16 cellular contexts compared by ENCODE assay signal in the genomic region with DNA sequence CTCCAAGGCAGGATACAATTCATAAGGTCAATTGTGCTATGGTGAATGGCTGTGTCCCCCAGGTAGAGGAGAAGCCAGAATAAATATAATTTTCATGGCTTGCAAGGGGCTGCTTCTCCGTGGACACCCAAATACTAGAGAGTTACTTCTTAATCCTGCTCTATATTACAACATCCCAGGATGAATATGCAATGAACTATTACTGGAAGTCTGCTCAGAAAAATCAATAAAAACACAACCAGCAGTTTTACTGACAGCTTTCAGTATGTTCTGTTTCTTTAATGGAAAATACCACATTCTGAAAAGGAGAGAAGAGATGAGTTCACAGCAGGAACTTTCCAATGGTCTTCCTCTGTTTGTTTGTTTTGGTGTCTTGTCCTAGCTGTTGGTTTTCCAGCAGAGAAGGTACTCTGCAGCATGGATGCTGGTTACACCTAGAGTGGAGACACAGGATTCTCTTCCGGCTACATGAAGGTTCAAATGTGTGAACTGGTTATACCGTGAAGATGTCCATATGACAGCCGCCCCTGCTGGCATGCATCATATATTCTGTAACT.
DNase-seq lines count a peak whose midpoint lies in the region; ATAC-seq, FAIRE-seq and TF ChIP-seq lines count a peak whose summit lies in the region.
"Had no signal": no experiment of that assay in that cellular context is flagged by ENCODE, and none has a peak within 500 bp of the region (broad histone marks: within the 10 kb centered on the region; RNA-seq: fewer than 3 reads in every experiment).

No MANE protein-coding gene starts in this region.

- TF ChIP-seq CTCF in liver (IDR thresholded peaks at IDR 0.05; ENCODE audit: low read depth, low read length, missing input control) (no peak), HepG2 (CRISPR knock-in tag; IDR thresholded peaks at IDR 0.05) (no peak), smooth muscle cell (IDR thresholded peaks at IDR 0.05; ENCODE audit: borderline replicate concordance, insufficient read depth, poor library complexity, severe bottlenecking) (no peak)

- no peak for ATAC-seq in HepG2
- peak; percentile 43 for ATAC-seq in left lobe of liver
- ATAC-seq in GM19452 (IDR thresholded peaks at IDR 0.05; ENCODE audit: unreplicated experiment) = no peak
- ATAC-seq: GM12878 had no signal

- H2AFZ ChIP-seq in HepG2 (ENCODE audit: low read length) (no peak overlapping the region), smooth muscle cell (ENCODE audit: low read depth) (no peak overlapping the region)

- intact Hi-C loops in HepG2 (cut with micrococcal nuclease; ENCODE audit: unreplicated experiment) = no loop called here

- H4K20me1 ChIP-seq in HepG2 (ENCODE audit: insufficient read depth, low read length) (no peaks in the 10 kb centered on the region), smooth muscle cell (ENCODE audit: low read depth) (no peaks in the 10 kb centered on the region)

- no peaks in the 10 kb centered on the region for H3F3A ChIP-seq in smooth muscle cell (ENCODE audit: low read depth)

- no peaks in the 10 kb centered on the region for H3K9me3 ChIP-seq in liver (ENCODE audit: control insufficient read depth in 4 of 4, low read length in 3 of 4)
- peaks cover 96% of the 10 kb centered on the region for H3K9me3 ChIP-seq in HepG2 (ENCODE audit: low read length)
- no peaks in the 10 kb centered on the region for H3K9me3 ChIP-seq in SK-N-MC (ENCODE audit: low read depth, low read length)
- H3K9me3 ChIP-seq in smooth muscle cell (replicated peaks; ENCODE audit: low read depth) = no peaks in the 10 kb centered on the region

- no peak overlapping the region for H3K9ac ChIP-seq in liver (ENCODE audit: low read depth in 1 of 2, low read length in 2 of 2)
- no peak overlapping the region for H3K9ac ChIP-seq in HepG2 (ENCODE audit: insufficient read depth, low read depth, low read length)
- no peak overlapping the region for H3K9ac ChIP-seq in SK-N-MC (ENCODE audit: insufficient read length)
- H3K9ac ChIP-seq in smooth muscle cell (ENCODE audit: low read depth) = no peak overlapping the region

- no TSS peak for BruUV-seq in HepG2 (replicated peaks; lab: Mats Ljungman, UMichigan)

- in situ Hi-C loops in HepG2 (cut with HindIII; ENCODE audit: extremely low pct_ligation_motif_present, low pct_unique_long_range_greater_than_20kb) = no loop called here

- H3K4me2 ChIP-seq in HepG2 (ENCODE audit: low read depth, low read length) (no peak overlapping the region), smooth muscle cell (peak overlapping the region; percentile 13)

- DNase-seq in HepG2 (ENCODE audit: low spot score) = no peak
- no peak for DNase-seq in SK-N-MC (ENCODE audit: low read depth, low spot score)
- no peak for DNase-seq in left lobe of liver (ENCODE audit: low spot score)
- DNase-seq in smooth muscle cell (lab: John Stamatoyannopoulos, UW; ENCODE audit: unreplicated experiment) = no peak
- DNase-seq in NCI-H446 (lab: John Stamatoyannopoulos, UW) = no peak
- no peak for DNase-seq in frontal cortex (ENCODE audit: low spot score in 2 of 2)
- DNase-seq: C1 segment of cervical spinal cord; CD4-positive, alpha-beta T cell; DMS79; HCEC 1CT; HFFc6; IMR-90 had no signal

- CTCF ChIA-PET in HepG2 (lab: Yijun Ruan, JAX; ENCODE audit: low intra/inter-chr PET ratio, low total read pairs) = no interaction called here

- FAIRE-seq in HepG2 (lab: Jason Lieb, UNC) (no peak), frontal cortex (lab: Jason Lieb, UNC) (no peak)
- FAIRE-seq: GM12878, GM18507 had no signal

- TF ChIP-seq RAD21 in liver (IDR thresholded peaks at IDR 0.05) (peak in 1 of 2 donors; percentile 35), HepG2 (CRISPR knock-in tag; IDR thresholded peaks at IDR 0.05) (no peak)

- H3K79me2 ChIP-seq in HepG2 (ENCODE audit: insufficient read depth, low read length) = no peaks in the 10 kb centered on the region
- no peaks in the 10 kb centered on the region for H3K79me2 ChIP-seq in smooth muscle cell (ENCODE audit: low read depth)

- H3K27ac ChIP-seq in liver (ENCODE audit: low read depth in 1 of 2, low read length in 2 of 2) (peak overlapping the region in 1 of 2 donors; percentile 36), HepG2 (ENCODE audit: extremely low read length, insufficient read depth, low read length) (no peak overlapping the region), SK-N-MC (peak overlapping the region; percentile 33; the same call in 1 of the 2 replicates), smooth muscle cell (ENCODE audit: low read depth) (peak overlapping the region; percentile 16)

- H3K36me3 ChIP-seq in liver (ENCODE audit: control insufficient read depth in 4 of 4, insufficient read depth in 3 of 4, low read depth in 1 of 4, low read length in 3 of 4) = peaks cover 0 to 3% (median 0%) of the 10 kb centered on the region in 4 donors
- no peaks in the 10 kb centered on the region for H3K36me3 ChIP-seq in HepG2 (replicated peaks in 1 of 2; ENCODE audit: control insufficient read depth in 1 of 2, insufficient read depth in 2 of 2, low read length in 2 of 2)
- no peaks in the 10 kb centered on the region for H3K36me3 ChIP-seq in SK-N-MC (ENCODE audit: insufficient read depth, low read length)
- H3K36me3 ChIP-seq in smooth muscle cell (ENCODE audit: low read depth) = peaks cover 7% of the 10 kb centered on the region

- no peak for TF ChIP-seq POLR2A in HepG2 (IDR thresholded peaks at IDR 0.05; ENCODE audit: insufficient read depth in 1 of 2, low read depth in 2 of 2, low read length in 2 of 2)

- TF ChIP-seq EP300 in HepG2 (IDR thresholded peaks at IDR 0.05; ENCODE audit: low read depth in 2 of 2, low read length in 2 of 2) (no peak), HepG2 (CRISPR knock-in tag; IDR thresholded peaks at IDR 0.05; ENCODE audit: borderline replicate concordance) (no peak)

- H3K4me1 ChIP-seq in liver (ENCODE audit: control insufficient read depth in 4 of 4, insufficient read depth in 4 of 4, low read length in 3 of 4) (peaks cover 0 to 19% (median 12%) of the 10 kb centered on the region in 4 donors), HepG2 (ENCODE audit: insufficient read depth, low read length) (no peaks in the 10 kb centered on the region), smooth muscle cell (ENCODE audit: low read depth) (no peaks in the 10 kb centered on the region)

- WGBS in liver = 76% methylated on average over 4 of the region's 4 CpGs
- WGBS in HepG2 (ENCODE audit: low lambda C conversion rate) = 59% methylated on average over 4 of the region's 4 CpGs
- 68% methylated on average over 4 of the region's 4 CpGs for WGBS in smooth muscle cell (ENCODE audit: low lambda C conversion rate)

- H3K27me3 ChIP-seq in liver (ENCODE audit: control insufficient read depth in 4 of 4, insufficient read depth in 4 of 4, low read length in 3 of 4) (no peaks in the 10 kb centered on the region), HepG2 (ENCODE audit: control insufficient read depth in 1 of 2, insufficient read depth in 2 of 2, low read length in 2 of 2) (no peaks in the 10 kb centered on the region), smooth muscle cell (ENCODE audit: low read depth) (no peaks in the 10 kb centered on the region)

- no peak overlapping the region for H3K4me3 ChIP-seq in liver (ENCODE audit: low read depth in 1 of 3, low read length in 3 of 3)
- H3K4me3 ChIP-seq in HepG2 (replicated peaks in 1 of 3; ENCODE audit: insufficient read depth in 1 of 3, low read depth in 2 of 3, low read length in 3 of 3) = no peak overlapping the region
- H3K4me3 ChIP-seq in SK-N-MC = peak overlapping the region; percentile 4; the same call in 1 of the 2 replicates
- no peak overlapping the region for H3K4me3 ChIP-seq in smooth muscle cell
- H3K4me3 ChIP-seq: GM12878 had no signal

- POLR2A ChIA-PET in HepG2 (lab: Yijun Ruan, JAX) = no interaction called here

TF ChIP-seq in liver, 16 proteins besides CTCF, POLR2A, EP300 and RAD21 (continues in another document):
- TF ChIP-seq, protein P1, sequence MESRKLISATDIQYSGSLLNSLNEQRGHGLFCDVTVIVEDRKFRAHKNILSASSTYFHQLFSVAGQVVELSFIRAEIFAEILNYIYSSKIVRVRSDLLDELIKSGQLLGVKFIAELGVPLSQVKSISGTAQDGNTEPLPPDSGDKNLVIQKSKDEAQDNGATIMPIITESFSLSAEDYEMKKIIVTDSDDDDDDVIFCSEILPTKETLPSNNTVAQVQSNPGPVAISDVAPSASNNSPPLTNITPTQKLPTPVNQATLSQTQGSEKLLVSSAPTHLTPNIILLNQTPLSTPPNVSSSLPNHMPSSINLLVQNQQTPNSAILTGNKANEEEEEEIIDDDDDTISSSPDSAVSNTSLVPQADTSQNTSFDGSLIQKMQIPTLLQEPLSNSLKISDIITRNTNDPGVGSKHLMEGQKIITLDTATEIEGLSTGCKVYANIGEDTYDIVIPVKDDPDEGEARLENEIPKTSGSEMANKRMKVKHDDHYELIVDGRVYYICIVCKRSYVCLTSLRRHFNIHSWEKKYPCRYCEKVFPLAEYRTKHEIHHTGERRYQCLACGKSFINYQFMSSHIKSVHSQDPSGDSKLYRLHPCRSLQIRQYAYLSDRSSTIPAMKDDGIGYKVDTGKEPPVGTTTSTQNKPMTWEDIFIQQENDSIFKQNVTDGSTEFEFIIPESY (IDR thresholded peaks at IDR 0.05) = no peak
- peak; percentile 26 to 62 for TF ChIP-seq JUND (IDR thresholded peaks at IDR 0.05)
- TF ChIP-seq, protein P2, sequence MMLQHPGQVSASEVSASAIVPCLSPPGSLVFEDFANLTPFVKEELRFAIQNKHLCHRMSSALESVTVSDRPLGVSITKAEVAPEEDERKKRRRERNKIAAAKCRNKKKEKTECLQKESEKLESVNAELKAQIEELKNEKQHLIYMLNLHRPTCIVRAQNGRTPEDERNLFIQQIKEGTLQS (IDR thresholded peaks at IDR 0.05) = peak; percentile 80

TF ChIP-seq in HepG2, 621 proteins besides CTCF, POLR2A, EP300 and RAD21 (continues in another document):
- TF ChIP-seq MLLT10 (CRISPR knock-in tag; IDR thresholded peaks at IDR 0.05) (no peak), DMAP1 (CRISPR knock-in tag; IDR thresholded peaks at IDR 0.05) (no peak)
